ENCODE assay signal across 8 cellular contexts in genomic region chr21:33324311-33325221, GRCh38. TPM values are rescaled to one million over a fixed set of nuclear protein-coding genes. Genes with fewer than 3 reads are reported as not detected.
A peak's percentile ranks its signal among the peaks of the same experiment; 100 is the strongest.
DNase-seq lines count a peak whose midpoint lies in the region; ATAC-seq and TF ChIP-seq lines count a peak whose summit lies in the region.

IFNAR1 (plus strand) TSS chr21:33324970; CDS start chr21:33325056, 86 bp downstream.

- H3K36me3 ChIP-seq in parathyroid adenoma (ENCODE audit: control insufficient read depth, insufficient read depth, low read length), result no peaks in the 10 kb centered on the region
- H3K36me3 ChIP-seq in tibial nerve, result peaks cover 0 to 1% (median 0%) of the 10 kb centered on the region in 3 donors

- peak within 1 kb of the TSS; percentile 43 for H3K9ac ChIP-seq in parathyroid adenoma

- DNase-seq in GM12864 (ENCODE audit: low read depth), result peak; percentile 94
- peak; percentile 98 for DNase-seq in NCI-H1105 treated with DMSO at 0.1 percent for 48 hours (lab: John Stamatoyannopoulos, UW)
- DNase-seq in SKM-1 treated with dmso at 0.1 percent for 144 hours (lab: John Stamatoyannopoulos, UW; ENCODE audit: unreplicated experiment), result peak; percentile 99
- DNase-seq in activated naive CD8-positive, alpha-beta T cell treated with anti-CD3 and anti-CD28 coated beads, Interleukin-2, amount 50 U/mL, for 16 hours (ENCODE audit: low read depth, low spot score), result peak; percentile 100
- DNase-seq in Right ventricle myocardium superior, result peak; percentile 100
- DNase-seq in tibial nerve (ENCODE audit: low spot score in 2 of 2), result peak; percentile 99

- H3K27me3 ChIP-seq in parathyroid adenoma (ENCODE audit: control insufficient read depth, insufficient read depth, low read length) (no peaks in the 10 kb centered on the region), tibial nerve (no peaks in the 10 kb centered on the region)

- TF ChIP-seq CTCF in GM12864 (IDR thresholded peaks at IDR 0.05; ENCODE audit: low read depth, low read length, missing control alignments), result no peak
- no peak for TF ChIP-seq CTCF in parathyroid adenoma (IDR thresholded peaks at IDR 0.05)
- TF ChIP-seq CTCF in tibial nerve (IDR thresholded peaks at IDR 0.05), result peak in 2 of 5 experiments; percentile 19 to 45

- peak; percentile 90 to 91 for TF ChIP-seq POLR2A in tibial nerve (IDR thresholded peaks at IDR 0.05)

- intact Hi-C loops in Right ventricle myocardium superior (cut with DNase I), result no loop called here

- H2AFZ ChIP-seq in parathyroid adenoma, result peak within 1 kb of the TSS; percentile 96

- H3K9me3 ChIP-seq in parathyroid adenoma (ENCODE audit: control insufficient read depth, low read length) (no peaks in the 10 kb centered on the region), tibial nerve (no peaks in the 10 kb centered on the region)

- H3K27ac ChIP-seq in parathyroid adenoma, result peak within 1 kb of the TSS; percentile 92
- peak within 1 kb of the TSS; percentile 93 to 100 (median 98) for H3K27ac ChIP-seq in tibial nerve

- H3K4me3 ChIP-seq in GM12864 (ENCODE audit: low read depth, low read length) (peak within 1 kb of the TSS; percentile 88), parathyroid adenoma (ENCODE audit: low read depth, low read length) (peak within 1 kb of the TSS; percentile 99), tibial nerve (peak within 1 kb of the TSS; percentile 70 to 96 (median 86))

- H3K4me2 ChIP-seq in parathyroid adenoma (ENCODE audit: low read length), result peak within 1 kb of the TSS; percentile 91

- peak; percentile 84 for ATAC-seq in HG02678 (IDR thresholded peaks at IDR 0.05; ENCODE audit: unreplicated experiment)
- ATAC-seq in Right ventricle myocardium superior (ENCODE audit: poor library complexity), result peak; percentile 99

- peaks cover 2% of the 10 kb centered on the region for H3K79me2 ChIP-seq in parathyroid adenoma

- TF ChIP-seq EP300 in tibial nerve (IDR thresholded peaks at IDR 0.05), result peak; percentile 32 to 96

- 0 to 1% methylated on average over 70 to 79 of the region's 85 CpGs for whole genome bisulfite sequencing in tibial nerve, 2 donors

- H3K4me1 ChIP-seq in parathyroid adenoma, result no peaks in the 10 kb centered on the region
- H3K4me1 ChIP-seq in tibial nerve, result peaks cover 0 to 33% (median 12%) of the 10 kb centered on the region in 4 donors

RNA-seq across cellular contexts. Expression of gene IFNAR1, which starts in this region (rescaled TPM):
- total RNA-seq in Right ventricle myocardium superior (27.8 TPM), tibial nerve (10 to 100 TPM; 29.4 to 35.8 (median 31.4) TPM)

Comparison
In these comparisons a context has a peak if more than half of its experiments do, and no peak if none do; other contexts are left out.
1. Peak in every context shown above with its lines: DNase-seq, ATAC-seq, H3K4me3 ChIP-seq and H3K27ac ChIP-seq.